Comparison of ENCODE assay signal across 18 cellular contexts in genomic region chr15:77548608-77549551, GRCh38.
DNase-seq lines count a peak whose midpoint lies in the region; ATAC-seq and TF ChIP-seq lines count a peak whose summit lies in the region.
"Had no signal": no experiment of that assay in that cellular context is flagged by ENCODE, and none has a peak within 500 bp of the region (broad histone marks: within the 10 kb centered on the region; RNA-seq: fewer than 3 reads in every experiment).

No MANE protein-coding gene starts in this region.

- no peaks in the 10 kb centered on the region for H3K36me3 ChIP-seq in H7 (replicated peaks; ENCODE audit: control insufficient read depth, insufficient read depth, low read length)
- H3K36me3 ChIP-seq: ovary, SJCRH30, uterus had no signal

- H3K27me3 ChIP-seq in H7 (ENCODE audit: control insufficient read depth, insufficient read depth, low read length) = no peaks in the 10 kb centered on the region
- H3K27me3 ChIP-seq: ovary, SJCRH30, uterus had no signal

- H3K27ac Mint-ChIP-seq in T-helper 17 cell = peak overlapping the region; percentile 32
- H3K27ac Mint-ChIP-seq in nephron = peak overlapping the region in 2 of 3 experiments; percentile 46 to 65
- no peak overlapping the region for H3K27ac Mint-ChIP-seq in activated T-cell treated with anti-CD3 and anti-CD28 coated beads, Interleukin-2, amount 50 U/mL, for 72 hours
- H3K27ac Mint-ChIP-seq: activated CD8-positive, alpha-beta memory T cell treated with anti-CD3 and anti-CD28 coated beads, Interleukin-2, amount 10 ng/mL, durations not matched to agents 7 days and 5 days; activated T-helper 2 cell treated with anti-CD3 and anti-CD28 coated beads, Interferon-gamma antibody, Interleukin-2, Interleukin-4, amounts not matched to agents 10 μg/mL and 5 μg/mL and 100 μg/mL, durations not matched to agents 14 hours and 24 hours and 36 hours had no signal

- peak; percentile 77 for DNase-seq in CMK (ENCODE audit: low read depth)
- peak; percentile 83 for DNase-seq in H7
- no peak for DNase-seq in T-helper 17 cell
- DNase-seq in GM03348 (ENCODE audit: low spot score) = no peak
- DNase-seq in activated T-cell treated with anti-CD3 and anti-CD28 coated beads, Interleukin-2, amount 50 U/mL, for 72 hours = no peak
- DNase-seq in NCI-H2171 treated with DMSO at 0.1 percent for 48 hours (lab: John Stamatoyannopoulos, UW) = no peak
- no peak for DNase-seq in NCI-H146 (lab: John Stamatoyannopoulos, UW)
- DNase-seq: activated CD8-positive, alpha-beta memory T cell treated with anti-CD3 and anti-CD28 coated beads, Interleukin-2, amount 10 ng/mL, durations not matched to agents 7 days and 5 days; erythroblast; NCI-H1930; NCI-H524; ovary; SJCRH30; T-helper 9 cell; uterus had no signal

- H3K4me3 Mint-ChIP-seq in T-helper 17 cell (no peak overlapping the region), nephron (no peak overlapping the region)
- no peak overlapping the region for H3K4me3 Mint-ChIP-seq in activated T-cell treated with anti-CD3 and anti-CD28 coated beads, Interleukin-2, amount 50 U/mL, for 72 hours
- H3K4me3 Mint-ChIP-seq: activated CD8-positive, alpha-beta memory T cell treated with anti-CD3 and anti-CD28 coated beads, Interleukin-2, amount 10 ng/mL, durations not matched to agents 7 days and 5 days had no signal

- H3K4me1 Mint-ChIP-seq in T-helper 17 cell (peaks cover 2% of the 10 kb centered on the region), nephron (peaks cover 21% of the 10 kb centered on the region)
- no peaks in the 10 kb centered on the region for H3K4me1 Mint-ChIP-seq in activated T-cell treated with anti-CD3 and anti-CD28 coated beads, Interleukin-2, amount 50 U/mL, for 72 hours (ENCODE audit: low read depth)

- no peaks in the 10 kb centered on the region for H3K36me3 Mint-ChIP-seq in T-helper 17 cell (ENCODE audit: low read depth)
- H3K36me3 Mint-ChIP-seq in nephron (ENCODE audit: low read depth) = no peaks in the 10 kb centered on the region
- H3K36me3 Mint-ChIP-seq in activated T-cell treated with anti-CD3 and anti-CD28 coated beads, Interleukin-2, amount 50 U/mL, for 72 hours (ENCODE audit: insufficient read depth in 2 of 2) = no peaks in the 10 kb centered on the region
- H3K36me3 Mint-ChIP-seq: activated CD8-positive, alpha-beta memory T cell treated with anti-CD3 and anti-CD28 coated beads, Interleukin-2, amount 10 ng/mL, durations not matched to agents 7 days and 5 days had no signal

- H3K9me3 Mint-ChIP-seq in nephron = no peaks in the 10 kb centered on the region
- H3K9me3 Mint-ChIP-seq in activated T-cell treated with anti-CD3 and anti-CD28 coated beads, Interleukin-2, amount 50 U/mL, for 72 hours = no peaks in the 10 kb centered on the region
- H3K9me3 Mint-ChIP-seq: activated T-helper 2 cell treated with anti-CD3 and anti-CD28 coated beads, Interferon-gamma antibody, Interleukin-2, Interleukin-4, amounts not matched to agents 10 μg/mL and 5 μg/mL and 100 μg/mL, durations not matched to agents 14 hours and 24 hours and 36 hours had no signal

- no peak for ATAC-seq in T-helper 17 cell
- ATAC-seq in activated T-cell treated with anti-CD3 and anti-CD28 coated beads, Interleukin-2, amount 50 U/mL, for 72 hours (replicated peaks in 1 of 2) = no peak
- ATAC-seq: activated CD8-positive, alpha-beta memory T cell treated with anti-CD3 and anti-CD28 coated beads, Interleukin-2, amount 10 ng/mL, durations not matched to agents 7 days and 5 days; left lobe of liver had no signal

- H3K9me3 ChIP-seq in T-helper 17 cell (ENCODE audit: control insufficient read depth, low read length, poor library complexity, severe bottlenecking) = no peaks in the 10 kb centered on the region
- H3K9me3 ChIP-seq: ovary, SJCRH30, uterus had no signal

- no peak overlapping the region for H3K4me3 ChIP-seq in H7 (ENCODE audit: insufficient read depth, low read depth, low read length)
- H3K4me3 ChIP-seq: ovary, SJCRH30, uterus had no signal

- peaks cover 24% of the 10 kb centered on the region for H3K27me3 Mint-ChIP-seq in T-helper 17 cell
- peaks cover 31% of the 10 kb centered on the region for H3K27me3 Mint-ChIP-seq in nephron (ENCODE audit: low read depth)
- H3K27me3 Mint-ChIP-seq in activated T-cell treated with anti-CD3 and anti-CD28 coated beads, Interleukin-2, amount 50 U/mL, for 72 hours (ENCODE audit: low read depth) = no peaks in the 10 kb centered on the region
- H3K27me3 Mint-ChIP-seq: activated CD8-positive, alpha-beta memory T cell treated with anti-CD3 and anti-CD28 coated beads, Interleukin-2, amount 10 ng/mL, durations not matched to agents 7 days and 5 days had no signal

- no peak for TF ChIP-seq CTCF in nephron (IDR thresholded peaks at IDR 0.05; ENCODE audit: unreplicated experiment in 3 of 3)

Comparison
In these comparisons a context has a peak if more than half of its experiments do, and no peak if none do; other contexts are left out.
1. DNase-seq: peak in CMK (single experiment) and H7 (single experiment); none in T-helper 17 cell (0 of 3), GM03348 (single experiment), activated T-cell treated with anti-CD3 and anti-CD28 coated beads, Interleukin-2, amount 50 U/mL, for 72 hours (0 of 2), NCI-H2171 treated with DMSO at 0.1 percent for 48 hours (single experiment) and NCI-H146 (single experiment).